38 cellular contexts compared by ENCODE assay signal in the genomic region with DNA sequence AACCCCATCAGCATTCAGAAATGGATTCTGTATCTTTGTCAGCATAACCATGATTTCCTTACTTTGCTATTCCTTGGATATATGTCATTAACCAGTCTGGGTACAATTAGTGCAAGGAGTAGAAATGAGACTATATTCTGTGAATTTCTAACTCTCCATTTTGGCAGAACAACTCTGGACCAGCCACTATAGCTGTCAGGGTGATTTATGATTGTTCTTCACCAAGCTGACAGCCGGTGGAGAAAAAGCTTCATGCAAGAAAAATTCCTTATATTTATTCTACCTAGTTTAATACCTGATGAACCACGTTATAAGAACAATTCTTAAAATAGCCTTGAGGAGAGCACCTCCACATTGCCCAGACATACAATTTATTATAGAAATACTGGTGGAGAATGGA.
"Had no signal": no experiment of that assay in that cellular context is flagged by ENCODE, and none has a peak within 500 bp of the region (broad histone marks: within the 10 kb centered on the region; RNA-seq: fewer than 3 reads in every experiment).

No MANE protein-coding gene starts in this region.

- H3K27me3 Mint-ChIP-seq: activated B cell treated with CpG ODN at 0.5 μM for 24 hours; activated CD4-positive, alpha-beta memory T cell treated with anti-CD3 and anti-CD28 coated beads, Interleukin-2, amount 10 ng/mL, durations not matched to agents 7 days and 5 days; activated CD4-positive, alpha-beta T cell treated with anti-CD3 and anti-CD28 coated beads, Interleukin-2, amount 10 ng/mL, durations not matched to agents 24 days and 14 days; activated CD8-positive, alpha-beta memory T cell treated with anti-CD3 and anti-CD28 coated beads, Interleukin-2, amount 10 ng/mL, durations not matched to agents 7 days and 5 days; activated naive CD4-positive, alpha-beta T cell treated with anti-CD3 and anti-CD28 coated beads, Interleukin-2, amount 10 ng/mL, durations not matched to agents 7 days and 5 days; activated naive CD8-positive, alpha-beta T cell; activated naive CD8-positive, alpha-beta T cell treated with anti-CD3 and anti-CD28 coated beads, Interleukin-2, amount 10 ng/mL, durations not matched to agents 7 days and 5 days; activated naive CD8-positive, alpha-beta T cell treated with anti-CD3 and anti-CD28 coated beads, Interleukin-2, amount 50 U/mL, for 24 hours; activated T-cell treated with anti-CD3 and anti-CD28 coated beads, Interleukin-2, amount 50 U/mL, for 24 hours; central memory CD8-positive, alpha-beta T cell had no signal

- H3K4me1 ChIP-seq: ascending aorta had no signal

- FAIRE-seq: bronchial epithelial cell, TTC549 had no signal

- H3K4me3 Mint-ChIP-seq: activated CD4-positive, alpha-beta memory T cell treated with anti-CD3 and anti-CD28 coated beads, Interleukin-2, amount 10 ng/mL, durations not matched to agents 7 days and 5 days; activated CD4-positive, alpha-beta T cell treated with anti-CD3 and anti-CD28 coated beads, Interleukin-2, amount 10 ng/mL, durations not matched to agents 24 days and 14 days; activated CD8-positive, alpha-beta memory T cell treated with anti-CD3 and anti-CD28 coated beads, Interleukin-2, amount 10 ng/mL, durations not matched to agents 7 days and 5 days; activated CD8-positive, alpha-beta T cell treated with anti-CD3 and anti-CD28 coated beads, Interleukin-2, amount 10 ng/mL, durations not matched to agents 7 days and 5 days; activated naive CD4-positive, alpha-beta T cell treated with anti-CD3 and anti-CD28 coated beads, Interleukin-2, amount 10 ng/mL, durations not matched to agents 7 days and 5 days; activated naive CD4-positive, alpha-beta T cell treated with anti-CD3 and anti-CD28 coated beads, Interleukin-2, amount 50 U/mL, for 24 hours; activated naive CD8-positive, alpha-beta T cell; activated naive CD8-positive, alpha-beta T cell treated with anti-CD3 and anti-CD28 coated beads, Interleukin-2, amount 10 ng/mL, durations not matched to agents 7 days and 5 days; activated naive CD8-positive, alpha-beta T cell treated with anti-CD3 and anti-CD28 coated beads, Interleukin-2, amount 50 U/mL, for 24 hours; activated T-cell treated with anti-CD3 and anti-CD28 coated beads, Interleukin-2, amount 50 U/mL, for 24 hours; brain; central memory CD8-positive, alpha-beta T cell; T-helper 1 cell treated with Interleukin-12 subunit alpha and Interleukin-12 subunit beta and Interleukin-4 antibody, amounts not matched to agents 30 μg/mL and 1 μg/mL, for 36 hours; T-helper 2 cell treated with Interferon-gamma antibody and Interleukin-4, amounts not matched to agents 5 μg/mL and 100 μg/mL, for 36 hours had no signal

- H3K27ac Mint-ChIP-seq: activated CD4-positive, alpha-beta memory T cell treated with anti-CD3 and anti-CD28 coated beads, Interleukin-2, amount 10 ng/mL, durations not matched to agents 7 days and 5 days; activated CD4-positive, alpha-beta T cell treated with anti-CD3 and anti-CD28 coated beads, Interleukin-2, amount 10 ng/mL, durations not matched to agents 24 days and 14 days; activated CD8-positive, alpha-beta memory T cell treated with anti-CD3 and anti-CD28 coated beads, Interleukin-2, amount 10 ng/mL, durations not matched to agents 7 days and 5 days; activated CD8-positive, alpha-beta T cell treated with anti-CD3 and anti-CD28 coated beads, Interleukin-2, amount 10 ng/mL, durations not matched to agents 7 days and 5 days; activated naive CD4-positive, alpha-beta T cell treated with anti-CD3 and anti-CD28 coated beads, Interleukin-2, amount 10 ng/mL, durations not matched to agents 7 days and 5 days; activated naive CD4-positive, alpha-beta T cell treated with anti-CD3 and anti-CD28 coated beads, Interleukin-2, amount 50 U/mL, for 24 hours; activated naive CD8-positive, alpha-beta T cell; activated naive CD8-positive, alpha-beta T cell treated with anti-CD3 and anti-CD28 coated beads, Interleukin-2, amount 10 ng/mL, durations not matched to agents 7 days and 5 days; activated naive CD8-positive, alpha-beta T cell treated with anti-CD3 and anti-CD28 coated beads, Interleukin-2, amount 50 U/mL, for 24 hours; activated T-cell treated with anti-CD3 and anti-CD28 coated beads, Interleukin-2, amount 50 U/mL, for 24 hours; activated T-helper 2 cell treated with anti-CD3 and anti-CD28 coated beads, Interferon-gamma antibody, Interleukin-2, Interleukin-4, amounts not matched to agents 10 μg/mL and 5 μg/mL and 100 μg/mL, durations not matched to agents 14 hours and 24 hours and 36 hours; T-helper 1 cell treated with Interleukin-12 subunit alpha and Interleukin-12 subunit beta and Interleukin-4 antibody, amounts not matched to agents 30 μg/mL and 1 μg/mL, for 36 hours; T-helper 2 cell treated with Interferon-gamma antibody and Interleukin-4, amounts not matched to agents 5 μg/mL and 100 μg/mL, for 36 hours had no signal

- ATAC-seq: activated CD8-positive, alpha-beta memory T cell treated with anti-CD3 and anti-CD28 coated beads, Interleukin-2, amount 10 ng/mL, durations not matched to agents 7 days and 5 days; activated CD8-positive, alpha-beta T cell treated with anti-CD3 and anti-CD28 coated beads, Interleukin-2, amount 10 ng/mL, durations not matched to agents 7 days and 5 days; activated naive CD8-positive, alpha-beta T cell treated with anti-CD3 and anti-CD28 coated beads, Interleukin-2, amount 50 U/mL, for 24 hours had no signal

- H3K27ac ChIP-seq: ascending aorta, cardiac muscle cell, VCaP had no signal

- H3K36me3 ChIP-seq: ascending aorta, cardiac muscle cell had no signal

- H3K9me3 ChIP-seq: ascending aorta had no signal

- H3K4me1 Mint-ChIP-seq: activated CD4-positive, alpha-beta memory T cell treated with anti-CD3 and anti-CD28 coated beads, Interleukin-2, amount 10 ng/mL, durations not matched to agents 7 days and 5 days; activated CD4-positive, alpha-beta T cell treated with anti-CD3 and anti-CD28 coated beads, Interleukin-2, amount 10 ng/mL, durations not matched to agents 24 days and 14 days; activated CD8-positive, alpha-beta memory T cell treated with anti-CD3 and anti-CD28 coated beads, Interleukin-2, amount 10 ng/mL, durations not matched to agents 7 days and 5 days; activated naive CD4-positive, alpha-beta T cell treated with anti-CD3 and anti-CD28 coated beads, Interleukin-2, amount 10 ng/mL, durations not matched to agents 7 days and 5 days; activated naive CD4-positive, alpha-beta T cell treated with anti-CD3 and anti-CD28 coated beads, Interleukin-2, amount 50 U/mL, for 24 hours; activated naive CD8-positive, alpha-beta T cell treated with anti-CD3 and anti-CD28 coated beads, Interleukin-2, amount 10 ng/mL, durations not matched to agents 7 days and 5 days; brain; central memory CD8-positive, alpha-beta T cell had no signal

- H3K4me3 ChIP-seq: ascending aorta, cardiac muscle cell had no signal

- DNase-seq: activated B cell treated with CpG ODN at 0.5 μM for 24 hours; activated CD4-positive, alpha-beta memory T cell treated with anti-CD3 and anti-CD28 coated beads, Interleukin-2, amount 10 ng/mL, durations not matched to agents 7 days and 5 days; activated CD4-positive, alpha-beta T cell treated with anti-CD3 and anti-CD28 coated beads for 4 hours; activated CD4-positive, alpha-beta T cell treated with anti-CD3 and anti-CD28 coated beads, Interleukin-2, amount 10 ng/mL, durations not matched to agents 24 days and 14 days; activated CD4-positive, alpha-beta T cell treated with anti-CD3 and anti-CD28 coated beads, Interleukin-2, amount 50 U/mL, for 1 hour; activated CD4-positive, alpha-beta T cell treated with anti-CD3 and anti-CD28 coated beads, Interleukin-2, amount 50 U/mL, for 4 hours; activated CD4-positive, CD25-positive, alpha-beta regulatory T cell treated with anti-CD3 and anti-CD28 coated beads, Interleukin-2, amount 50 U/mL, for 72 hours; activated CD8-positive, alpha-beta memory T cell treated with anti-CD3 and anti-CD28 coated beads for 24 hours; activated CD8-positive, alpha-beta memory T cell treated with anti-CD3 and anti-CD28 coated beads, Interleukin-2, amount 10 ng/mL, durations not matched to agents 7 days and 5 days; activated CD8-positive, alpha-beta memory T cell treated with anti-CD3 and anti-CD28 coated beads, Interleukin-2, amount 50 U/mL, for 48 hours; activated CD8-positive, alpha-beta T cell treated with anti-CD3 and anti-CD28 coated beads, Interleukin-2, amount 10 ng/mL, durations not matched to agents 7 days and 5 days; activated effector memory CD4-positive, alpha-beta T cell treated with Interleukin-2 at 50 U/mL for 16 hours; activated gamma-delta T cell; activated naive CD4-positive, alpha-beta T cell treated with anti-CD3 and anti-CD28 coated beads, Interleukin-2, amount 10 ng/mL, durations not matched to agents 7 days and 5 days; activated naive CD4-positive, alpha-beta T cell treated with Interleukin-2 at 50 U/mL for 16 hours; activated naive CD8-positive, alpha-beta T cell treated with anti-CD3 and anti-CD28 coated beads, Interleukin-2, amount 10 ng/mL, durations not matched to agents 7 days and 5 days; activated naive CD8-positive, alpha-beta T cell treated with anti-CD3 and anti-CD28 coated beads, Interleukin-2, amount 50 U/mL, for 24 hours; activated T-cell treated with anti-CD3 and anti-CD28 coated beads, Interleukin-2, amount 50 U/mL, for 24 hours; activated T-cell treated with anti-CD3 and anti-CD28 coated beads, Interleukin-2, amount 50 U/mL, for 48 hours; amygdala; anterior cingulate cortex; caudate nucleus; cerebellar nuclear complex; T-helper 1 cell; T-helper 2 cell; T-helper 9 cell had no signal

- H3K27me3 ChIP-seq: ascending aorta, cardiac muscle cell had no signal

- H3K36me3 Mint-ChIP-seq: activated CD8-positive, alpha-beta memory T cell treated with anti-CD3 and anti-CD28 coated beads, Interleukin-2, amount 10 ng/mL, durations not matched to agents 7 days and 5 days; activated naive CD4-positive, alpha-beta T cell treated with anti-CD3 and anti-CD28 coated beads, Interleukin-2, amount 10 ng/mL, durations not matched to agents 7 days and 5 days; activated naive CD4-positive, alpha-beta T cell treated with anti-CD3 and anti-CD28 coated beads, Interleukin-2, amount 50 U/mL, for 24 hours; activated naive CD8-positive, alpha-beta T cell; activated naive CD8-positive, alpha-beta T cell treated with anti-CD3 and anti-CD28 coated beads, Interleukin-2, amount 10 ng/mL, durations not matched to agents 7 days and 5 days had no signal

- H3K9me3 Mint-ChIP-seq: activated CD4-positive, alpha-beta T cell treated with anti-CD3 and anti-CD28 coated beads, Interleukin-2, amount 10 ng/mL, durations not matched to agents 24 days and 14 days; activated naive CD8-positive, alpha-beta T cell treated with anti-CD3 and anti-CD28 coated beads, Interleukin-2, amount 10 ng/mL, durations not matched to agents 7 days and 5 days; activated T-cell treated with anti-CD3 and anti-CD28 coated beads, Interleukin-2, amount 50 U/mL, for 24 hours; T-helper 1 cell treated with Interleukin-12 subunit alpha and Interleukin-12 subunit beta and Interleukin-4 antibody, amounts not matched to agents 30 μg/mL and 1 μg/mL, for 36 hours had no signal
